Comparison of ENCODE assay signal across 1 cellular context in genomic region chr10:36489181-36489927, GRCh38.
TF ChIP-seq lines count a peak whose summit lies in the region.

No MANE protein-coding gene starts in this region.

TF ChIP-seq in SK-N-SH, 30 proteins besides CTCF, POLR2A, EP300 and RAD21:
- TF ChIP-seq FOXJ3 (CRISPR knock-in tag; IDR thresholded peaks at IDR 0.05) (no peak), MXI1 (IDR thresholded peaks at IDR 0.05; ENCODE audit: low read depth, low read length) (no peak), FOSL2 (IDR thresholded peaks at IDR 0.05; ENCODE audit: borderline replicate concordance, low read depth) (no peak), JUND (IDR thresholded peaks at IDR 0.05) (no peak), RFX5 (IDR thresholded peaks at IDR 0.05; ENCODE audit: low read length) (no peak), RXRA (IDR thresholded peaks at IDR 0.05; ENCODE audit: borderline replicate concordance, low read depth) (no peak), MEF2A (IDR thresholded peaks at IDR 0.05; ENCODE audit: borderline replicate concordance, low read depth) (no peak), GABPA (IDR thresholded peaks at IDR 0.05; ENCODE audit: low read depth) (no peak), NFIC (IDR thresholded peaks at IDR 0.05; ENCODE audit: borderline replicate concordance) (no peak), NRF1 (IDR thresholded peaks at IDR 0.05; ENCODE audit: low read depth, low read length) (no peak), USF1 (IDR thresholded peaks at IDR 0.05; ENCODE audit: borderline replicate concordance, low read depth) (no peak), GATA2 (CRISPR knock-in tag; IDR thresholded peaks at IDR 0.05) (no peak), USF2 (IDR thresholded peaks at IDR 0.05; ENCODE audit: borderline replicate concordance, low read depth, low read length) (no peak), POLR2AphosphoS5 (IDR thresholded peaks at IDR 0.05; ENCODE audit: low read depth, low read length) (no peak)
- TF ChIP-seq, protein P1, sequence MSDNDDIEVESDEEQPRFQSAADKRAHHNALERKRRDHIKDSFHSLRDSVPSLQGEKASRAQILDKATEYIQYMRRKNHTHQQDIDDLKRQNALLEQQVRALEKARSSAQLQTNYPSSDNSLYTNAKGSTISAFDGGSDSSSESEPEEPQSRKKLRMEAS (IDR thresholded peaks at IDR 0.05; ENCODE audit: low read depth) = no peak
- TF ChIP-seq, protein P2, sequence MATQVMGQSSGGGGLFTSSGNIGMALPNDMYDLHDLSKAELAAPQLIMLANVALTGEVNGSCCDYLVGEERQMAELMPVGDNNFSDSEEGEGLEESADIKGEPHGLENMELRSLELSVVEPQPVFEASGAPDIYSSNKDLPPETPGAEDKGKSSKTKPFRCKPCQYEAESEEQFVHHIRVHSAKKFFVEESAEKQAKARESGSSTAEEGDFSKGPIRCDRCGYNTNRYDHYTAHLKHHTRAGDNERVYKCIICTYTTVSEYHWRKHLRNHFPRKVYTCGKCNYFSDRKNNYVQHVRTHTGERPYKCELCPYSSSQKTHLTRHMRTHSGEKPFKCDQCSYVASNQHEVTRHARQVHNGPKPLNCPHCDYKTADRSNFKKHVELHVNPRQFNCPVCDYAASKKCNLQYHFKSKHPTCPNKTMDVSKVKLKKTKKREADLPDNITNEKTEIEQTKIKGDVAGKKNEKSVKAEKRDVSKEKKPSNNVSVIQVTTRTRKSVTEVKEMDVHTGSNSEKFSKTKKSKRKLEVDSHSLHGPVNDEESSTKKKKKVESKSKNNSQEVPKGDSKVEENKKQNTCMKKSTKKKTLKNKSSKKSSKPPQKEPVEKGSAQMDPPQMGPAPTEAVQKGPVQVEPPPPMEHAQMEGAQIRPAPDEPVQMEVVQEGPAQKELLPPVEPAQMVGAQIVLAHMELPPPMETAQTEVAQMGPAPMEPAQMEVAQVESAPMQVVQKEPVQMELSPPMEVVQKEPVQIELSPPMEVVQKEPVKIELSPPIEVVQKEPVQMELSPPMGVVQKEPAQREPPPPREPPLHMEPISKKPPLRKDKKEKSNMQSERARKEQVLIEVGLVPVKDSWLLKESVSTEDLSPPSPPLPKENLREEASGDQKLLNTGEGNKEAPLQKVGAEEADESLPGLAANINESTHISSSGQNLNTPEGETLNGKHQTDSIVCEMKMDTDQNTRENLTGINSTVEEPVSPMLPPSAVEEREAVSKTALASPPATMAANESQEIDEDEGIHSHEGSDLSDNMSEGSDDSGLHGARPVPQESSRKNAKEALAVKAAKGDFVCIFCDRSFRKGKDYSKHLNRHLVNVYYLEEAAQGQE (IDR thresholded peaks at IDR 0.05; ENCODE audit: low read depth, low read length) = no peak
